Comparison of ENCODE assay signal across 1 cellular context in genomic region chr2:218995561-218995960, GRCh38.
TF ChIP-seq lines count a peak whose summit lies in the region.

No MANE protein-coding gene starts in this region.

TF ChIP-seq in HCT116, 20 proteins besides CTCF, POLR2A, EP300 and RAD21:
- TF ChIP-seq JUND (IDR thresholded peaks at IDR 0.05) (no peak), MAX (IDR thresholded peaks at IDR 0.05) (no peak), ZFX (IDR thresholded peaks at IDR 0.05) (no peak), YY1 (IDR thresholded peaks at IDR 0.05; ENCODE audit: extremely low read depth, insufficient replicate concordance, low read depth, low read length) (no peak), FOSL1 (IDR thresholded peaks at IDR 0.05; ENCODE audit: low read depth) (no peak), EZH2 (IDR thresholded peaks at IDR 0.05) (no peak), TCF7L2 (IDR thresholded peaks at IDR 0.05; ENCODE audit: borderline replicate concordance, extremely low read depth, insufficient read depth, insufficient read length) (no peak), ELF1 (IDR thresholded peaks at IDR 0.05; ENCODE audit: borderline replicate concordance, low read depth) (no peak), ATF3 (IDR thresholded peaks at IDR 0.05) (no peak), ZBTB33 (IDR thresholded peaks at IDR 0.05; ENCODE audit: extremely low read depth, insufficient replicate concordance, low read length) (no peak), EGR1 (IDR thresholded peaks at IDR 0.05; ENCODE audit: low read depth) (no peak)
